In the genomic region with DNA sequence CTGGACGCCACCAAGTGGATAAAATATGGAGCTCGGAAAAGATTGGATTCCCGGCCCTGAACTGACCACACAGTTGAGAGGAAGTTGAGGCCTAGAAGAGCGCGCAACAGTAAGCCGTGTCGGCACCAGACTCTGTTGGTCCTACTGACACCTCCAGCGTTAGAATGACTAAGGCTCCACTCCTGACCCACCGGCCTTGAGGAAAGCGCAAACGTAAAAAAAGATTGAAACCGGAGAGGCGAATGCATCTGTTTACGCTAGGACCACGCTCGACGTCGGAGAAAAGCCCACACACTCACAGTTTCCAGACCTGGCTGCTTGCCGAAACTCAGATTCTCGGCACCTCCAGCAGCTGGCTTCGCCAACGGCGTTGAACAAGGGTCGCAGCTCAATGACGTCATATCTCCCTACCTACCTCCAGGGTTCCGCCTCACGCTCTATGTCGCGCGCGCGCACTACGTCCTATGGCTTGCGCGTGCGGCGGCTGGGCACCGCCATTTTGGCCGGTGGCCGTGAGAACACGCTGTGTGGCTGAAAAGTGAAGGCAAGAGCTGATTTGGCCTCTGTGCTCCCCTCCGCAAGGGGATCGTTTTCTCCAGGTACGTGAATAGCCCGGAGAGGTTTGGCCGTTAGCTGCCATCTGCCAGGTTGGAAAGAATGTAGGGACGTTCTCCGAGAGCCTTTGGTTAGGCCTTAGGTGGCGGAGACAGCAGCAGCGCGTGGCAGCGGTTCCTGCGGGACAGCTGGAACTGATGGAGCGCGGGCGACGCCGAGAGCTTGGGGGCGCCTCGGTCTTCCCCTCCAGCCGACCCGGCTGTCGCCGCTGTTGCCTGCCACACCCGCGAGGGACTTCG, we compare ENCODE assay signal across 1 cellular context.
A peak's percentile ranks its signal among the peaks of the same experiment; 100 is the strongest.
TF ChIP-seq lines count a peak whose summit lies in the region.

TSS of gene ABCE1 (plus strand) at position 491 of the 854 bp plus-strand sequence. CDS start 6,102 bp downstream, outside the sequence.
TSS of gene ANAPC10 (minus strand) at position 376 of the 854 bp plus-strand sequence. CDS start 2,097 bp downstream, outside the sequence.

TF ChIP-seq in K562, 482 proteins besides CTCF, POLR2A, EP300 and RAD21 (continued from another document and continues in another):
- TF ChIP-seq ZNF592 (IDR thresholded peaks at IDR 0.05) (0 out of 2 replicates have a peak, but pooled peaks have one; percentile 12), ZFP1 (CRISPR knock-in tag; IDR thresholded peaks at IDR 0.05) (0 out of 2 replicates have a peak, but pooled peaks have one; percentile 50), KHSRP (IDR thresholded peaks at IDR 0.05) (peak; percentile 87), KDM5B (IDR thresholded peaks at IDR 0.05; ENCODE audit: insufficient replicate concordance, low read depth, low read length) (peak; percentile 85), THRAP3 (IDR thresholded peaks at IDR 0.05; ENCODE audit: borderline replicate concordance) (no peak), ZNF830 (CRISPR knock-in tag; IDR thresholded peaks at IDR 0.05) (0 out of 2 replicates have a peak, but pooled peaks have one; percentile 53), SNIP1 (IDR thresholded peaks at IDR 0.05; ENCODE audit: low read depth) (no peak), JUND (IDR thresholded peaks at IDR 0.05; ENCODE audit: borderline replicate concordance, low read depth, low read length) (peak; percentile 96), JUND (tag; IDR thresholded peaks at IDR 0.05; ENCODE audit: borderline replicate concordance, low read depth, low read length) (peak; percentile 95; the same call in 2 of the 3 replicates), HMG20B (CRISPR knock-in tag; IDR thresholded peaks at IDR 0.05) (no peak), FOXK1 (CRISPR knock-in tag; IDR thresholded peaks at IDR 0.05; ENCODE audit: borderline replicate concordance) (no peak), HDGF (IDR thresholded peaks at IDR 0.05) (no peak), NFIC (IDR thresholded peaks at IDR 0.05) (peak; percentile 93), POLR2H (tag; IDR thresholded peaks at IDR 0.05; ENCODE audit: low read depth) (peak; percentile 76), EP400 (IDR thresholded peaks at IDR 0.05) (peak; percentile 100), NFE2 (IDR thresholded peaks at IDR 0.05; ENCODE audit: low read depth) (no peak), SP1 (CRISPR knock-in tag; IDR thresholded peaks at IDR 0.05) (peak; percentile 83; the same call in 1 of the 2 replicates), SIRT6 (IDR thresholded peaks at IDR 0.05; ENCODE audit: low read depth, low read length) (no peak), ZNF324 (CRISPR knock-in tag; IDR thresholded peaks at IDR 0.05) (no peak), NCOA1 (IDR thresholded peaks at IDR 0.05; ENCODE audit: low read depth) (peak; percentile 24; the same call in 1 of the 2 replicates), RBM14 (IDR thresholded peaks at IDR 0.05; ENCODE audit: borderline replicate concordance, insufficient read depth, low read depth, low read length) (no peak), RHOXF2B (CRISPR knock-in tag; conservative IDR thresholded peaks at IDR 0.05) (no peak; the same call in 1 of the 2 replicates), MBD2 (IDR thresholded peaks at IDR 0.05; ENCODE audit: borderline replicate concordance, low read depth) (peak; percentile 85), EGR1 (conservative IDR thresholded peaks at IDR 0.05) (no peak), ZNF41 (CRISPR knock-in tag; conservative IDR thresholded peaks at IDR 0.05) (no peak), NR4A1 (CRISPR knock-in tag; IDR thresholded peaks at IDR 0.05) (no peak), NR4A1 (tag; IDR thresholded peaks at IDR 0.05) (peak; percentile 54; the same call in 1 of the 2 replicates), FUS (optimal IDR thresholded peaks at IDR 0.05; ENCODE audit: low read depth, low read length) (no peak), TARDBP (IDR thresholded peaks at IDR 0.05) (no peak), ESRRB (CRISPR knock-in tag; IDR thresholded peaks at IDR 0.05; ENCODE audit: borderline replicate concordance) (no peak), MEIS2 (IDR thresholded peaks at IDR 0.05; ENCODE audit: partially characterized antibody) (peak; percentile 17), BACH1 (tag; IDR thresholded peaks at IDR 0.05) (peak; percentile 63; the same call in 1 of the 2 replicates), ZNF232 (CRISPR knock-in tag; IDR thresholded peaks at IDR 0.05) (no peak), FOXJ2 (tag; IDR thresholded peaks at IDR 0.05) (no peak), TCFL5 (CRISPR knock-in tag; conservative IDR thresholded peaks at IDR 0.05) (no peak), EHMT2 (IDR thresholded peaks at IDR 0.05) (peak; percentile 42; the same call in 1 of the 2 replicates), CHD2 (IDR thresholded peaks at IDR 0.05; ENCODE audit: low read depth, low read length) (no peak), ZNF253 (CRISPR knock-in tag; conservative IDR thresholded peaks at IDR 0.05) (no peak), HIVEP1 (CRISPR knock-in tag; IDR thresholded peaks at IDR 0.05) (peak; percentile 90; the same call in 1 of the 2 replicates), ZNF165 (CRISPR knock-in tag; IDR thresholded peaks at IDR 0.05; ENCODE audit: borderline replicate concordance) (peak; percentile 56; the same call in 1 of the 2 replicates), YBX1 (IDR thresholded peaks at IDR 0.05) (no peak), CEBPG (CRISPR knock-in tag; IDR thresholded peaks at IDR 0.05) (peak; percentile 26; the same call in 1 of the 2 replicates), CEBPG (tag; conservative IDR thresholded peaks at IDR 0.05 in 1 of 2, IDR thresholded peaks at IDR 0.05 in 1 of 2) (no peak), SFPQ (IDR thresholded peaks at IDR 0.05; ENCODE audit: low read depth, low read length) (no peak), ZNF311 (CRISPR knock-in tag; IDR thresholded peaks at IDR 0.05) (no peak), ZNF23 (CRISPR knock-in tag; IDR thresholded peaks at IDR 0.05) (no peak), ZSCAN29 (IDR thresholded peaks at IDR 0.05) (no peak), FOXA3 (CRISPR knock-in tag; conservative IDR thresholded peaks at IDR 0.05 in 1 of 2, IDR thresholded peaks at IDR 0.05 in 1 of 2) (peak in 1 of 2 experiments; percentile 71; a peak in 1 of 4 replicates), U2AF2 (optimal IDR thresholded peaks at IDR 0.05; ENCODE audit: low read depth, low read length) (no peak), MCM3 (IDR thresholded peaks at IDR 0.05) (no peak), JUN (IDR thresholded peaks at IDR 0.05; ENCODE audit: borderline replicate concordance, low read depth, low read length) (peak; percentile 96), JUN (CRISPR knock-in tag; IDR thresholded peaks at IDR 0.05; ENCODE audit: borderline replicate concordance) (peak; percentile 93), HNRNPK (IDR thresholded peaks at IDR 0.05; ENCODE audit: low read depth, low read length, poor library complexity, severe bottlenecking) (no peak), LARP7 (IDR thresholded peaks at IDR 0.05) (peak; percentile 58; the same call in 1 of the 2 replicates), ZNF764 (CRISPR knock-in tag; IDR thresholded peaks at IDR 0.05; ENCODE audit: low read depth) (no peak)
- TF ChIP-seq, protein P1, sequence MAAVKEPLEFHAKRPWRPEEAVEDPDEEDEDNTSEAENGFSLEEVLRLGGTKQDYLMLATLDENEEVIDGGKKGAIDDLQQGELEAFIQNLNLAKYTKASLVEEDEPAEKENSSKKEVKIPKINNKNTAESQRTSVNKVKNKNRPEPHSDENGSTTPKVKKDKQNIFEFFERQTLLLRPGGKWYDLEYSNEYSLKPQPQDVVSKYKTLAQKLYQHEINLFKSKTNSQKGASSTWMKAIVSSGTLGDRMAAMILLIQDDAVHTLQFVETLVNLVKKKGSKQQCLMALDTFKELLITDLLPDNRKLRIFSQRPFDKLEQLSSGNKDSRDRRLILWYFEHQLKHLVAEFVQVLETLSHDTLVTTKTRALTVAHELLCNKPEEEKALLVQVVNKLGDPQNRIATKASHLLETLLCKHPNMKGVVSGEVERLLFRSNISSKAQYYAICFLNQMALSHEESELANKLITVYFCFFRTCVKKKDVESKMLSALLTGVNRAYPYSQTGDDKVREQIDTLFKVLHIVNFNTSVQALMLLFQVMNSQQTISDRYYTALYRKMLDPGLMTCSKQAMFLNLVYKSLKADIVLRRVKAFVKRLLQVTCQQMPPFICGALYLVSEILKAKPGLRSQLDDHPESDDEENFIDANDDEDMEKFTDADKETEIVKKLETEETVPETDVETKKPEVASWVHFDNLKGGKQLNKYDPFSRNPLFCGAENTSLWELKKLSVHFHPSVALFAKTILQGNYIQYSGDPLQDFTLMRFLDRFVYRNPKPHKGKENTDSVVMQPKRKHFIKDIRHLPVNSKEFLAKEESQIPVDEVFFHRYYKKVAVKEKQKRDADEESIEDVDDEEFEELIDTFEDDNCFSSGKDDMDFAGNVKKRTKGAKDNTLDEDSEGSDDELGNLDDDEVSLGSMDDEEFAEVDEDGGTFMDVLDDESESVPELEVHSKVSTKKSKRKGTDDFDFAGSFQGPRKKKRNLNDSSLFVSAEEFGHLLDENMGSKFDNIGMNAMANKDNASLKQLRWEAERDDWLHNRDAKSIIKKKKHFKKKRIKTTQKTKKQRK (IDR thresholded peaks at IDR 0.05; ENCODE audit: borderline replicate concordance, low read depth, low read length), result no peak
- TF ChIP-seq, protein P2, sequence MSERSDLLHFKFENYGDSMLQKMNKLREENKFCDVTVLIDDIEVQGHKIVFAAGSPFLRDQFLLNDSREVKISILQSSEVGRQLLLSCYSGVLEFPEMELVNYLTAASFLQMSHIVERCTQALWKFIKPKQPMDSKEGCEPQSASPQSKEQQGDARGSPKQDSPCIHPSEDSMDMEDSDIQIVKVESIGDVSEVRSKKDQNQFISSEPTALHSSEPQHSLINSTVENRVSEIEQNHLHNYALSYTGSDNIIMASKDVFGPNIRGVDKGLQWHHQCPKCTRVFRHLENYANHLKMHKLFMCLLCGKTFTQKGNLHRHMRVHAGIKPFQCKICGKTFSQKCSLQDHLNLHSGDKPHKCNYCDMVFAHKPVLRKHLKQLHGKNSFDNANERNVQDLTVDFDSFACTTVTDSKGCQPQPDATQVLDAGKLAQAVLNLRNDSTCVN (CRISPR knock-in tag; IDR thresholded peaks at IDR 0.05), result no peak
- TF ChIP-seq, protein P3, sequence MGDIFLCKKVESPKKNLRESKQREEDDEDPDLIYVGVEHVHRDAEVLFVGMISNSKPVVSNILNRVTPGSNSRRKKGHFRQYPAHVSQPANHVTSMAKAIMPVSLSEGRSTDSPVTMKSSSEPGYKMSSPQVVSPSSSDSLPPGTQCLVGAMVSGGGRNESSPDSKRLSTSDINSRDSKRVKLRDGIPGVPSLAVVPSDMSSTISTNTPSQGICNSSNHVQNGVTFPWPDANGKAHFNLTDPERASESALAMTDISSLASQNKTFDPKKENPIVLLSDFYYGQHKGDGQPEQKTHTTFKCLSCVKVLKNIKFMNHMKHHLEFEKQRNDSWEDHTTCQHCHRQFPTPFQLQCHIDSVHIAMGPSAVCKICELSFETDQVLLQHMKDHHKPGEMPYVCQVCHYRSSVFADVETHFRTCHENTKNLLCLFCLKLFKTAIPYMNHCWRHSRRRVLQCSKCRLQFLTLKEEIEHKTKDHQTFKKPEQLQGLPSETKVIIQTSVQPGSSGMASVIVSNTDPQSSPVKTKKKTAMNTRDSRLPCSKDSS (IDR thresholded peaks at IDR 0.05; ENCODE audit: low read depth, partially characterized antibody), result no peak
- TF ChIP-seq, protein P4, sequence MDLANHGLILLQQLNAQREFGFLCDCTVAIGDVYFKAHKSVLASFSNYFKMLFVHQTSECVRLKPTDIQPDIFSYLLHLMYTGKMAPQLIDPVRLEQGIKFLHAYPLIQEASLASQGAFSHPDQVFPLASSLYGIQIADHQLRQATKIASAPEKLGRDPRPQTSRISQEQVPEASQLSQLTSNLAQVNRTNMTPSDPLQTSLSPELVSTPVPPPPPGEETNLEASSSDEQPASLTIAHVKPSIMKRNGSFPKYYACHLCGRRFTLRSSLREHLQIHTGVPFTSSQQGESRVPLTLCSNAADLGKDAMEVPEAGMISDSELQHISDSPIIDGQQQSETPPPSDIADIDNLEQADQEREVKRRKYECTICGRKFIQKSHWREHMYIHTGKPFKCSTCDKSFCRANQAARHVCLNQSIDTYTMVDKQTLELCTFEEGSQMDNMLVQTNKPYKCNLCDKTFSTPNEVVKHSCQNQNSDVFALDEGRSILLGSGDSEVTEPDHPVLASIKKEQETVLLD (IDR thresholded peaks at IDR 0.05), result peak; percentile 90
